24 cellular contexts compared by ENCODE assay signal in genomic region chr17:21030375-21030774, GRCh38. TPM values are rescaled to one million over a fixed set of nuclear protein-coding genes. Genes with fewer than 3 reads are reported as not detected.
DNase-seq lines count a peak whose midpoint lies in the region; ATAC-seq, FAIRE-seq and TF ChIP-seq lines count a peak whose summit lies in the region.
"Had no signal": no experiment of that assay in that cellular context is flagged by ENCODE, and none has a peak within 500 bp of the region (broad histone marks: within the 10 kb centered on the region; RNA-seq: fewer than 3 reads in every experiment).

No MANE protein-coding gene starts in this region.

- WGBS in pancreas, 2 donors = 75 to 82% methylated on average over 7 of the region's 7 CpGs

- no peak for FAIRE-seq in astrocyte (lab: Jason Lieb, UNC)
- FAIRE-seq in pancreas (lab: Jason Lieb, UNC) = no peak
- FAIRE-seq: bronchial epithelial cell, D721Med, small intestine, urothelium cell line had no signal

- POLR2A ChIA-PET in activated CD4-positive, alpha-beta T cell treated with anti-CD3 and anti-CD28 coated beads for 36 hours (lab: Charles Lee) = no interaction called here
- POLR2A ChIA-PET in CD8-positive, alpha-beta T cell (lab: Charles Lee) = interaction anchor here (1.2 kb wide), 1 partner anchor 9 kb away, joined by 3 read pairs; no protein-coding TSS in a partner anchor

- H4K20me1 ChIP-seq in astrocyte (ENCODE audit: insufficient read depth, low read length) (peaks cover 100% of the 10 kb centered on the region), osteoblast (ENCODE audit: insufficient read depth, low read length) (peaks cover 94% of the 10 kb centered on the region)

- peaks cover 55% of the 10 kb centered on the region for H3K36me3 Mint-ChIP-seq in activated CD4-positive, alpha-beta T cell treated with anti-CD3 and anti-CD28 coated beads for 36 hours (ENCODE audit: low read depth)
- H3K36me3 Mint-ChIP-seq in CD8-positive, alpha-beta T cell = peaks cover 45% of the 10 kb centered on the region
- H3K36me3 Mint-ChIP-seq in astrocyte (ENCODE audit: low read depth, unreplicated experiment) = peaks cover 6% of the 10 kb centered on the region

- no peak overlapping the region for H3K27ac ChIP-seq in CD8-positive, alpha-beta T cell (ENCODE audit: low read depth, low read length)
- H3K27ac ChIP-seq in astrocyte (ENCODE audit: low read depth, low read length) (no peak overlapping the region), osteoblast (ENCODE audit: low read depth, low read length) (peak overlapping the region; percentile 82), pancreas (no peak overlapping the region)
- H3K27ac ChIP-seq: Peyer's patch, VCaP had no signal

- no peak for DNase-seq in activated CD4-positive, alpha-beta T cell treated with anti-CD3 and anti-CD28 coated beads for 36 hours
- no peak for DNase-seq in activated CD4-positive, alpha-beta T cell treated with anti-CD3 and anti-CD28 coated beads, Interleukin-2, amount 50 U/mL, for 48 hours
- no peak for DNase-seq in CD8-positive, alpha-beta T cell
- DNase-seq in astrocyte (ENCODE audit: low read depth) = no peak
- no peak for DNase-seq in osteoblast (ENCODE audit: insufficient read length, low spot score, missing footprints)
- no peak for DNase-seq in NCI-H2171 treated with DMSO at 0.1 percent for 48 hours (lab: John Stamatoyannopoulos, UW)
- no peak for DNase-seq in pancreas
- DNase-seq: 8988T; GOT3; heart left ventricle; mesendoderm; NCI-H187; NCI-H446 treated with DMSO at 0.1 percent for 48 hours; NK-92 treated with Interleukin-12 subunit alpha and Interleukin-12 subunit beta, amount 100 ng/mL, for 24 hours; small intestine; stimulated activated CD4-positive, alpha-beta T cell treated with anti-CD3 and anti-CD28 coated beads, Interleukin-4, amount 100 ng/mL, for 1 hour had no signal

- no peaks in the 10 kb centered on the region for H3K27me3 ChIP-seq in CD8-positive, alpha-beta T cell (ENCODE audit: insufficient read depth, low read length)
- H3K27me3 ChIP-seq in astrocyte (ENCODE audit: insufficient read depth, low read length) = no peaks in the 10 kb centered on the region
- H3K27me3 ChIP-seq in osteoblast (ENCODE audit: insufficient read depth, low read length) = no peaks in the 10 kb centered on the region
- H3K27me3 ChIP-seq in pancreas = no peaks in the 10 kb centered on the region
- H3K27me3 ChIP-seq: adrenal gland, heart left ventricle, Peyer's patch had no signal

- H3K9me3 Mint-ChIP-seq in activated CD4-positive, alpha-beta T cell treated with anti-CD3 and anti-CD28 coated beads for 36 hours (ENCODE audit: low read depth) = no peaks in the 10 kb centered on the region
- no peaks in the 10 kb centered on the region for H3K9me3 Mint-ChIP-seq in CD8-positive, alpha-beta T cell
- H3K9me3 Mint-ChIP-seq in astrocyte (ENCODE audit: unreplicated experiment) = no peaks in the 10 kb centered on the region
- H3K9me3 Mint-ChIP-seq: neural crest cell had no signal

- ATAC-seq in activated CD4-positive, alpha-beta T cell treated with anti-CD3 and anti-CD28 coated beads for 36 hours = no peak
- ATAC-seq in CD8-positive, alpha-beta T cell = no peak
- ATAC-seq in GM19023 (IDR thresholded peaks at IDR 0.05; ENCODE audit: unreplicated experiment) = no peak
- no peak for ATAC-seq in pancreas
- ATAC-seq: heart left ventricle had no signal

- H3K4me3 ChIP-seq in CD8-positive, alpha-beta T cell (ENCODE audit: low read depth, low read length) = no peak overlapping the region
- H3K4me3 ChIP-seq in astrocyte (ENCODE audit: insufficient read depth, low read depth, low read length) = no peak overlapping the region
- no peak overlapping the region for H3K4me3 ChIP-seq in osteoblast (ENCODE audit: insufficient read depth, low read length)
- no peak overlapping the region for H3K4me3 ChIP-seq in pancreas
- H3K4me3 ChIP-seq: adrenal gland, heart left ventricle, Peyer's patch had no signal

- CTCF ChIA-PET in activated CD4-positive, alpha-beta T cell treated with anti-CD3 and anti-CD28 coated beads for 36 hours (lab: Charles Lee) = interaction anchor here (1.0 to 2.4 kb wide), 3 partner anchors 10 to 69 kb away, joined by 3 to 10 read pairs (median 4); partner anchors contain the start of gene USP22
- CTCF ChIA-PET in CD8-positive, alpha-beta T cell (lab: Charles Lee) = interaction anchor here (1.1 kb wide), 1 partner anchor 183 kb away, joined by 3 read pairs; the partner anchor contains the start of gene TMEM11

- H3K4me2 ChIP-seq in astrocyte (ENCODE audit: low read length) (peak overlapping the region; percentile 66), osteoblast (ENCODE audit: insufficient read depth, low read length) (no peak overlapping the region)

- H3K4me3 Mint-ChIP-seq in activated CD4-positive, alpha-beta T cell treated with anti-CD3 and anti-CD28 coated beads for 36 hours = no peak overlapping the region
- H3K4me3 Mint-ChIP-seq in CD8-positive, alpha-beta T cell = no peak overlapping the region
- H3K4me3 Mint-ChIP-seq in astrocyte (ENCODE audit: unreplicated experiment) = no peak overlapping the region
- H3K4me3 Mint-ChIP-seq: neural crest cell had no signal

- no peaks in the 10 kb centered on the region for H3K9me3 ChIP-seq in CD8-positive, alpha-beta T cell (ENCODE audit: low read length)
- H3K9me3 ChIP-seq in astrocyte (ENCODE audit: insufficient read depth, low read depth, low read length) (no peaks in the 10 kb centered on the region), osteoblast (ENCODE audit: low read depth, low read length) (no peaks in the 10 kb centered on the region), pancreas (no peaks in the 10 kb centered on the region)
- H3K9me3 ChIP-seq: adrenal gland, heart left ventricle, Peyer's patch had no signal

- no peak for TF ChIP-seq CTCF in CD8-positive, alpha-beta T cell (IDR thresholded peaks at IDR 0.05)
- no peak for TF ChIP-seq CTCF in astrocyte (IDR thresholded peaks at IDR 0.05; ENCODE audit: insufficient read depth, low read depth, low read length)
- TF ChIP-seq CTCF in osteoblast (IDR thresholded peaks at IDR 0.05; ENCODE audit: extremely low read depth, low read depth, low read length) = no peak
- TF ChIP-seq CTCF in pancreas (IDR thresholded peaks at IDR 0.05) = no peak

- H3K9ac ChIP-seq in astrocyte (ENCODE audit: low read length) = no peak overlapping the region

- peaks cover 12% of the 10 kb centered on the region for H3K36me3 ChIP-seq in CD8-positive, alpha-beta T cell (ENCODE audit: insufficient read depth, low read length)
- peaks cover 19% of the 10 kb centered on the region for H3K36me3 ChIP-seq in astrocyte (ENCODE audit: insufficient read depth, low read length)
- peaks cover 37% of the 10 kb centered on the region for H3K36me3 ChIP-seq in osteoblast (ENCODE audit: insufficient read depth, low read length)
- H3K36me3 ChIP-seq in pancreas = peaks cover 0 to 27% (median 0%) of the 10 kb centered on the region in 3 donors

- no peaks in the 10 kb centered on the region for H3K27me3 Mint-ChIP-seq in activated CD4-positive, alpha-beta T cell treated with anti-CD3 and anti-CD28 coated beads for 36 hours
- no peaks in the 10 kb centered on the region for H3K27me3 Mint-ChIP-seq in CD8-positive, alpha-beta T cell (ENCODE audit: low read depth)
- no peaks in the 10 kb centered on the region for H3K27me3 Mint-ChIP-seq in astrocyte (ENCODE audit: low read depth, unreplicated experiment)

- H3K4me1 ChIP-seq in CD8-positive, alpha-beta T cell (ENCODE audit: insufficient read depth, low read length) = peaks cover 58% of the 10 kb centered on the region
- H3K4me1 ChIP-seq in astrocyte (ENCODE audit: insufficient read depth, low read length) = peaks cover 52% of the 10 kb centered on the region
- H3K4me1 ChIP-seq in osteoblast (ENCODE audit: insufficient read depth, low read length) = peaks cover 64% of the 10 kb centered on the region
- peaks cover 10 to 59% (median 37%) of the 10 kb centered on the region in 3 donors for H3K4me1 ChIP-seq in pancreas

- H2AFZ ChIP-seq in astrocyte (ENCODE audit: low read depth, low read length) (no peak overlapping the region), osteoblast (ENCODE audit: low read length) (no peak overlapping the region)

- H3K27ac Mint-ChIP-seq in activated CD4-positive, alpha-beta T cell treated with anti-CD3 and anti-CD28 coated beads for 36 hours = peak overlapping the region; percentile 58
- H3K27ac Mint-ChIP-seq in CD8-positive, alpha-beta T cell = peak overlapping the region; percentile 33
- H3K27ac Mint-ChIP-seq in astrocyte (ENCODE audit: unreplicated experiment) = no peak overlapping the region

- H3K4me1 Mint-ChIP-seq in activated CD4-positive, alpha-beta T cell treated with anti-CD3 and anti-CD28 coated beads for 36 hours = peaks cover 78% of the 10 kb centered on the region
- peaks cover 82% of the 10 kb centered on the region for H3K4me1 Mint-ChIP-seq in CD8-positive, alpha-beta T cell (ENCODE audit: low read depth)
- peaks cover 53% of the 10 kb centered on the region for H3K4me1 Mint-ChIP-seq in astrocyte (ENCODE audit: low read depth, unreplicated experiment)

- H3K79me2 ChIP-seq in astrocyte (ENCODE audit: insufficient read depth, low read length) = peaks cover 100% of the 10 kb centered on the region
- peaks cover 100% of the 10 kb centered on the region for H3K79me2 ChIP-seq in osteoblast (ENCODE audit: insufficient read depth, low read length)

- intact Hi-C loops in activated CD4-positive, alpha-beta T cell treated with anti-CD3 and anti-CD28 coated beads for 36 hours (cut with DNase I, micrococcal nuclease) = no loop called here
- intact Hi-C loops in CD8-positive, alpha-beta T cell (cut with DNase I, micrococcal nuclease) = no loop called here
- intact Hi-C loops in pancreas (cut with DNase I) = no loop called here

RNA-seq across cellular contexts. Expression of gene USP22, which starts 12.4 kb away (rescaled TPM):
- total RNA-seq in activated CD4-positive, alpha-beta T cell treated with anti-CD3 and anti-CD28 coated beads for 36 hours = 100 to 1,000 TPM; 148 to 173 TPM
- 100 to 1,000 TPM; 177 to 190 TPM for total RNA-seq in CD8-positive, alpha-beta T cell
- total RNA-seq in astrocyte (243 and 266 TPM in 2 replicates), osteoblast (271 and 293 TPM in 2 replicates), pancreas (100 to 1,000 TPM in 1 of 6 donors, 10 to 100 TPM in 5; 65.6 to 102 (median 78.0) TPM)
- polyA plus RNA-seq in pancreas = 10 to 100 TPM; 22.7 to 35.5 TPM
